ENCODE assay signal across 22 cellular contexts in genomic region chr3:183578179-183578578, GRCh38.
"Had no signal": no experiment of that assay in that cellular context is flagged by ENCODE, and none has a peak within 500 bp of the region (broad histone marks: within the 10 kb centered on the region; RNA-seq: fewer than 3 reads in every experiment).

No MANE protein-coding gene starts in this region.

- ATAC-seq: activated naive CD8-positive, alpha-beta T cell treated with anti-CD3 and anti-CD28 coated beads, Interleukin-2, amount 50 U/mL, for 24 hours; activated T-cell treated with anti-CD3 and anti-CD28 coated beads, Interleukin-2, amount 50 U/mL, for 72 hours; gastroesophageal sphincter; stimulated activated naive B cell treated with anti-CD40 and anti-IgM and Interleukin-4, amounts not matched to agents 10 μg/mL and 1 μg/mL and 100 μg/mL, for 72 hours had no signal

- H3K4me3 ChIP-seq: esophagus squamous epithelium, gastroesophageal sphincter, left ventricle myocardium inferior, transverse colon had no signal

- H3K27me3 Mint-ChIP-seq: activated CD4-positive, alpha-beta memory T cell treated with anti-CD3 and anti-CD28 coated beads for 36 hours; activated naive CD8-positive, alpha-beta T cell treated with anti-CD3 and anti-CD28 coated beads, Interleukin-2, amount 50 U/mL, for 24 hours had no signal

- H3K4me3 Mint-ChIP-seq: activated CD4-positive, alpha-beta memory T cell treated with anti-CD3 and anti-CD28 coated beads for 36 hours; activated naive CD4-positive, alpha-beta T cell treated with anti-CD3 and anti-CD28 coated beads, Interleukin-2, amount 10 ng/mL, durations not matched to agents 7 days and 5 days; activated naive CD8-positive, alpha-beta T cell treated with anti-CD3 and anti-CD28 coated beads, Interleukin-2, amount 50 U/mL, for 24 hours; activated T-cell treated with anti-CD3 and anti-CD28 coated beads, Interleukin-2, amount 50 U/mL, for 72 hours; endodermal cell; nephron had no signal

- H3K27ac ChIP-seq: esophagus squamous epithelium, gastroesophageal sphincter, left ventricle myocardium inferior, transverse colon had no signal

- H3K27me3 ChIP-seq: esophagus squamous epithelium, gastroesophageal sphincter, transverse colon had no signal

- H3K9me3 ChIP-seq: esophagus squamous epithelium, gastroesophageal sphincter, left ventricle myocardium inferior, transverse colon had no signal

- H3K36me3 ChIP-seq: esophagus squamous epithelium, gastroesophageal sphincter, left ventricle myocardium inferior, transverse colon had no signal

- DNase-seq: activated CD4-positive, alpha-beta memory T cell treated with anti-CD3 and anti-CD28 coated beads for 36 hours; activated CD4-positive, alpha-beta T cell treated with anti-CD3 and anti-CD28 coated beads for 4 hours; activated CD4-positive, CD25-positive, alpha-beta regulatory T cell; activated effector memory CD4-positive, alpha-beta T cell treated with Interleukin-2 at 50 U/mL for 16 hours; activated naive CD4-positive, alpha-beta T cell treated with anti-CD3 and anti-CD28 coated beads, Interleukin-2, amount 10 ng/mL, durations not matched to agents 7 days and 5 days; activated naive CD8-positive, alpha-beta T cell treated with anti-CD3 and anti-CD28 coated beads, Interleukin-2, amount 50 U/mL, for 24 hours; activated T-cell treated with anti-CD3 and anti-CD28 coated beads, Interleukin-2, amount 50 U/mL, for 72 hours; cortex of kidney; endodermal cell; esophagus squamous epithelium; head of caudate nucleus; hypothalamus; left ventricle myocardium inferior; midbrain; stimulated activated CD4-positive, alpha-beta T cell treated with anti-CD3 and anti-CD28 coated beads, Interleukin-2, amount 100 ng/mL, for 48 hours; stimulated activated CD8-positive, alpha-beta memory T cell treated with anti-CD3 and anti-CD28 coated beads, Interleukin-4, amount 100 ng/mL, for 48 hours; stimulated activated naive B cell treated with anti-CD40 and anti-IgM and Interleukin-4, amounts not matched to agents 10 μg/mL and 1 μg/mL and 100 μg/mL, for 72 hours; T1000; transverse colon had no signal

- H3K27ac Mint-ChIP-seq: activated CD4-positive, alpha-beta memory T cell treated with anti-CD3 and anti-CD28 coated beads for 36 hours; activated naive CD4-positive, alpha-beta T cell treated with anti-CD3 and anti-CD28 coated beads, Interleukin-2, amount 10 ng/mL, durations not matched to agents 7 days and 5 days; activated naive CD8-positive, alpha-beta T cell treated with anti-CD3 and anti-CD28 coated beads, Interleukin-2, amount 50 U/mL, for 24 hours; activated T-cell treated with anti-CD3 and anti-CD28 coated beads, Interleukin-2, amount 50 U/mL, for 72 hours; endodermal cell; nephron; progenitor cell of endocrine pancreas; stimulated activated naive B cell treated with anti-CD40 and anti-IgM and Interleukin-4, amounts not matched to agents 10 μg/mL and 1 μg/mL and 100 μg/mL, for 72 hours had no signal

- H3K9me3 Mint-ChIP-seq: activated CD4-positive, alpha-beta memory T cell treated with anti-CD3 and anti-CD28 coated beads for 36 hours; activated naive CD4-positive, alpha-beta T cell treated with anti-CD3 and anti-CD28 coated beads, Interleukin-2, amount 10 ng/mL, durations not matched to agents 7 days and 5 days; activated naive CD8-positive, alpha-beta T cell treated with anti-CD3 and anti-CD28 coated beads, Interleukin-2, amount 50 U/mL, for 24 hours; activated T-cell treated with anti-CD3 and anti-CD28 coated beads, Interleukin-2, amount 50 U/mL, for 72 hours; endodermal cell; nephron; stimulated activated naive B cell treated with anti-CD40 and anti-IgM and Interleukin-4, amounts not matched to agents 10 μg/mL and 1 μg/mL and 100 μg/mL, for 72 hours had no signal

- H3K36me3 Mint-ChIP-seq: activated CD4-positive, alpha-beta memory T cell treated with anti-CD3 and anti-CD28 coated beads for 36 hours; activated naive CD4-positive, alpha-beta T cell treated with anti-CD3 and anti-CD28 coated beads, Interleukin-2, amount 10 ng/mL, durations not matched to agents 7 days and 5 days; stimulated activated naive B cell treated with anti-CD40 and anti-IgM and Interleukin-4, amounts not matched to agents 10 μg/mL and 1 μg/mL and 100 μg/mL, for 72 hours had no signal

- H3K4me1 ChIP-seq: transverse colon had no signal
